Comparison of ENCODE assay signal across 20 cellular contexts in genomic region chr7:155984609-155985405, GRCh38.
"Had no signal": no experiment of that assay in that cellular context is flagged by ENCODE, and none has a peak within 500 bp of the region (broad histone marks: within the 10 kb centered on the region; RNA-seq: fewer than 3 reads in every experiment).

No MANE protein-coding gene starts in this region.

- DNase-seq: activated CD4-positive, alpha-beta T cell treated with anti-CD3 and anti-CD28 coated beads for 1 hour; activated CD4-positive, alpha-beta T cell treated with anti-CD3 and anti-CD28 coated beads, Interleukin-2, amount 50 U/mL, for 1 hour; activated gamma-delta T cell treated with Interleukin-2 at 50 U/mL for 16 hours; activated T-cell treated with anti-CD3 and anti-CD28 coated beads for 4 hours; cortex of kidney; left colon; lower lobe of right lung; mesendoderm; naive B cell; occipital lobe; stimulated activated CD4-positive, alpha-beta T cell treated with anti-CD3 and anti-CD28 coated beads, Interleukin-15, amount 100 ng/mL, for 24 hours; T-helper 9 cell; testis; trophoblast cell had no signal

- H3K4me1 Mint-ChIP-seq: stimulated activated memory B cell treated with anti-CD40 and anti-IgM and Interleukin-4, amounts not matched to agents 10 μg/mL and 1 μg/mL and 100 μg/mL, for 72 hours had no signal

- H3K27ac ChIP-seq: breast epithelium, heart left ventricle, lower lobe of right lung, right lobe of liver, testis had no signal

- H3K4me3 Mint-ChIP-seq: naive B cell; stimulated activated memory B cell treated with anti-CD40 and anti-IgM and Interleukin-4, amounts not matched to agents 10 μg/mL and 1 μg/mL and 100 μg/mL, for 72 hours had no signal

- H3K27ac Mint-ChIP-seq: activated naive CD4-positive, alpha-beta T cell treated with anti-CD3 and anti-CD28 coated beads, Interleukin-2, amount 50 U/mL, for 72 hours; naive B cell; stimulated activated memory B cell treated with anti-CD40 and anti-IgM and Interleukin-4, amounts not matched to agents 10 μg/mL and 1 μg/mL and 100 μg/mL, for 72 hours had no signal

- H3K36me3 ChIP-seq: breast epithelium, heart left ventricle, lower lobe of right lung, right lobe of liver had no signal

- H3K4me1 ChIP-seq: breast epithelium, heart left ventricle, lower lobe of right lung, right lobe of liver, testis had no signal

- H3K9me3 ChIP-seq: lower lobe of right lung, right lobe of liver, testis had no signal

- ATAC-seq: activated naive CD4-positive, alpha-beta T cell treated with anti-CD3 and anti-CD28 coated beads, Interleukin-2, amount 50 U/mL, for 72 hours; heart left ventricle; left colon; lower lobe of right lung; right lobe of liver; stimulated activated memory B cell treated with anti-CD40 and anti-IgM and Interleukin-4, amounts not matched to agents 10 μg/mL and 1 μg/mL and 100 μg/mL, for 72 hours had no signal

- H3K27me3 ChIP-seq: right lobe of liver, testis had no signal

- H3K4me3 ChIP-seq: breast epithelium, heart left ventricle, lower lobe of right lung, right lobe of liver, smooth muscle cell, testis had no signal
